19 cellular contexts compared by ENCODE assay signal in genomic region chr6:126112171-126112632, GRCh38.
DNase-seq lines count a peak whose midpoint lies in the region; ATAC-seq and TF ChIP-seq lines count a peak whose summit lies in the region.
"Had no signal": no experiment of that assay in that cellular context is flagged by ENCODE, and none has a peak within 500 bp of the region (broad histone marks: within the 10 kb centered on the region; RNA-seq: fewer than 3 reads in every experiment).

No MANE protein-coding gene starts in this region.

- TF ChIP-seq CTCF in nephron (IDR thresholded peaks at IDR 0.05; ENCODE audit: unreplicated experiment in 3 of 3): no peak

- no peaks in the 10 kb centered on the region for H3K9me3 ChIP-seq in neuronal stem cell (replicated peaks in 1 of 2; ENCODE audit: control insufficient read depth in 2 of 2, insufficient read depth in 1 of 2, low read depth in 1 of 2, low read length in 2 of 2)
- H3K9me3 ChIP-seq: ascending aorta had no signal

- H2BK12ac ChIP-seq in neuronal stem cell (ENCODE audit: low read length): no peak overlapping the region

- peaks cover 5 to 22% of the 10 kb centered on the region in 2 donors for H3K4me1 ChIP-seq in neuronal stem cell (ENCODE audit: control insufficient read depth in 2 of 2, insufficient read depth in 1 of 2, low read depth in 1 of 2, low read length in 2 of 2)
- H3K4me1 ChIP-seq: ascending aorta had no signal

- no peak overlapping the region for H3K14ac ChIP-seq in neuronal stem cell (ENCODE audit: low read length)

- no peak overlapping the region for H3K4me3 ChIP-seq in neuronal stem cell (ENCODE audit: low read length in 2 of 2)
- H3K4me3 ChIP-seq: ascending aorta had no signal

- H3K4me2 ChIP-seq in neuronal stem cell (ENCODE audit: insufficient read depth, low read length, poor library complexity, severe bottlenecking): no peak overlapping the region

- no peak overlapping the region for H2AK5ac ChIP-seq in neuronal stem cell (ENCODE audit: low read depth, low read length)

- H4K8ac ChIP-seq in neuronal stem cell (ENCODE audit: low read depth, low read length): no peak overlapping the region

- no peak overlapping the region for H3K9ac ChIP-seq in neuronal stem cell (ENCODE audit: low read depth, low read length, poor library complexity)

- H2AFZ ChIP-seq in neuronal stem cell (ENCODE audit: low read length): no peak overlapping the region

- H3K36me3 Mint-ChIP-seq in nephron (ENCODE audit: low read depth): no peaks in the 10 kb centered on the region
- H3K36me3 Mint-ChIP-seq in activated naive CD8-positive, alpha-beta T cell treated with anti-CD3 and anti-CD28 coated beads for 36 hours: peaks cover 3% of the 10 kb centered on the region
- H3K36me3 Mint-ChIP-seq: CD8-positive, alpha-beta T cell had no signal

- no CpG with 5 or more reads among the region's 2 CpGs for WGBS in neuronal stem cell (ENCODE audit: extremely low coverage in 2 of 2, insufficient read length in 2 of 2, insufficient replicate concordance in 1 of 2), 2 donors

- H3K4me1 Mint-ChIP-seq in nephron: peaks cover 35% of the 10 kb centered on the region
- no peaks in the 10 kb centered on the region for H3K4me1 Mint-ChIP-seq in activated naive CD8-positive, alpha-beta T cell treated with anti-CD3 and anti-CD28 coated beads for 36 hours

- no peak overlapping the region for H3K23ac ChIP-seq in neuronal stem cell (ENCODE audit: low read depth, low read length, poor library complexity)

- H2BK120ac ChIP-seq in neuronal stem cell (ENCODE audit: low read depth, low read length): no peak overlapping the region

- ATAC-seq in HG02642 (IDR thresholded peaks at IDR 0.05; ENCODE audit: poor library complexity, unreplicated experiment): no peak
- ATAC-seq in GM21825 (IDR thresholded peaks at IDR 0.05; ENCODE audit: unreplicated experiment): no peak
- ATAC-seq: activated CD8-positive, alpha-beta T cell treated with anti-CD3 and anti-CD28 coated beads, Interleukin-2, amount 10 ng/mL, durations not matched to agents 7 days and 5 days; CD8-positive, alpha-beta T cell; HCT116 had no signal

- no peak overlapping the region for H3K27ac ChIP-seq in epithelial cell of prostate
- no peak overlapping the region for H3K27ac ChIP-seq in neuronal stem cell (replicated peaks; ENCODE audit: low read length)
- H3K27ac ChIP-seq: ascending aorta had no signal

- no peaks in the 10 kb centered on the region for H3K79me1 ChIP-seq in neuronal stem cell (ENCODE audit: low read depth, low read length)

- H3K18ac ChIP-seq in neuronal stem cell (ENCODE audit: low read length): no peak overlapping the region

- peaks cover 0 to 5% of the 10 kb centered on the region in 2 donors for H3K36me3 ChIP-seq in neuronal stem cell (replicated peaks in 1 of 2; ENCODE audit: control insufficient read depth in 2 of 2, insufficient read depth in 2 of 2, low read length in 2 of 2)
- H3K36me3 ChIP-seq: ascending aorta had no signal

- no peak overlapping the region for H3K4me3 Mint-ChIP-seq in nephron
- H3K4me3 Mint-ChIP-seq in activated naive CD8-positive, alpha-beta T cell treated with anti-CD3 and anti-CD28 coated beads for 36 hours: no peak overlapping the region
- H3K4me3 Mint-ChIP-seq: activated CD8-positive, alpha-beta T cell treated with anti-CD3 and anti-CD28 coated beads, Interleukin-2, amount 10 ng/mL, durations not matched to agents 7 days and 5 days; CD8-positive, alpha-beta T cell had no signal

- H3K27ac Mint-ChIP-seq in nephron: peak overlapping the region; percentile 16 to 82 (median 76)
- no peak overlapping the region for H3K27ac Mint-ChIP-seq in activated naive CD8-positive, alpha-beta T cell treated with anti-CD3 and anti-CD28 coated beads for 36 hours
- H3K27ac Mint-ChIP-seq: activated CD8-positive, alpha-beta T cell treated with anti-CD3 and anti-CD28 coated beads, Interleukin-2, amount 10 ng/mL, durations not matched to agents 7 days and 5 days; CD8-positive, alpha-beta T cell had no signal

- no peak overlapping the region for H2BK15ac ChIP-seq in neuronal stem cell (ENCODE audit: low read length)

- H3K4ac ChIP-seq in neuronal stem cell (ENCODE audit: low read length): no peak overlapping the region

- DNase-seq in EH (ENCODE audit: low read depth) (peak; percentile 17), NCI-H69 (lab: John Stamatoyannopoulos, UW) (peak; percentile 79), epithelial cell of prostate (ENCODE audit: low read depth, low spot score) (peak; percentile 22), neuronal stem cell (ENCODE audit: low spot score) (no peak)
- DNase-seq in activated naive CD8-positive, alpha-beta T cell treated with anti-CD3 and anti-CD28 coated beads for 36 hours: no peak
- DNase-seq: activated CD8-positive, alpha-beta T cell treated with anti-CD3 and anti-CD28 coated beads, Interleukin-2, amount 10 ng/mL, durations not matched to agents 7 days and 5 days; activated effector memory CD4-positive, alpha-beta T cell treated with Interleukin-2 at 50 U/mL for 16 hours; CD8-positive, alpha-beta T cell; effector CD4-positive, alpha-beta T cell; hippocampal formation; NCI-H1092 treated with DMSO at 0.1 percent for 48 hours; NCI-H510A; substantia nigra; T-helper 9 cell had no signal

- no peaks in the 10 kb centered on the region for H3K9me3 Mint-ChIP-seq in nephron
- H3K9me3 Mint-ChIP-seq in activated naive CD8-positive, alpha-beta T cell treated with anti-CD3 and anti-CD28 coated beads for 36 hours: no peaks in the 10 kb centered on the region
- H3K9me3 Mint-ChIP-seq: CD8-positive, alpha-beta T cell had no signal

- H3K27me3 Mint-ChIP-seq in nephron (ENCODE audit: low read depth): no peaks in the 10 kb centered on the region
- no peaks in the 10 kb centered on the region for H3K27me3 Mint-ChIP-seq in activated naive CD8-positive, alpha-beta T cell treated with anti-CD3 and anti-CD28 coated beads for 36 hours

- no peaks in the 10 kb centered on the region for H3K27me3 ChIP-seq in neuronal stem cell (ENCODE audit: control insufficient read depth in 3 of 3, insufficient read depth in 3 of 3, low read depth in 1 of 3, low read length in 3 of 3)
- H3K27me3 ChIP-seq: ascending aorta had no signal

- no peak overlapping the region for H4K91ac ChIP-seq in neuronal stem cell (ENCODE audit: low read depth, low read length, poor library complexity)

- H2BK5ac ChIP-seq in neuronal stem cell (ENCODE audit: low read length): no peak overlapping the region

Comparison
In these comparisons a context has a peak if more than half of its experiments do, and no peak if none do; other contexts are left out.
1. DNase-seq: peak in EH (single experiment), NCI-H69 (single experiment) and epithelial cell of prostate (single experiment); none in activated naive CD8-positive, alpha-beta T cell treated with anti-CD3 and anti-CD28 coated beads for 36 hours (single experiment) and neuronal stem cell (single experiment).